24 cellular contexts compared by ENCODE assay signal in genomic region chr2:112664689-112665088, GRCh38. TPM values are rescaled to one million over a fixed set of nuclear protein-coding genes. Genes with fewer than 3 reads are reported as not detected.
DNase-seq lines count a peak whose midpoint lies in the region; TF ChIP-seq lines count a peak whose summit lies in the region.
"Had no signal": no experiment of that assay in that cellular context is flagged by ENCODE, and none has a peak within 500 bp of the region (broad histone marks: within the 10 kb centered on the region; RNA-seq: fewer than 3 reads in every experiment).

No MANE protein-coding gene starts in this region.

- H3K27ac Mint-ChIP-seq in activated naive CD4-positive, alpha-beta T cell treated with anti-CD3 and anti-CD28 coated beads, Interleukin-2, amount 50 U/mL, for 24 hours, result peak overlapping the region; percentile 53
- H3K27ac Mint-ChIP-seq in activated naive CD4-positive, alpha-beta T cell treated with anti-CD3 and anti-CD28 coated beads for 36 hours, result no peak overlapping the region
- H3K27ac Mint-ChIP-seq in dendritic cell treated with granulocyte-macrophage colony-stimulating factor and Interleukin-4, amounts not matched to agents 40 ng/mL and 50 ng/mL, for 4 days, result peak overlapping the region; percentile 78
- peak overlapping the region; percentile 86 for H3K27ac Mint-ChIP-seq in type B pancreatic cell
- peak overlapping the region in 2 of 7 donors; percentile 12 to 74 for H3K27ac Mint-ChIP-seq in CD14-positive monocyte
- H3K27ac Mint-ChIP-seq: activated CD8-positive, alpha-beta T cell treated with anti-CD3 and anti-CD28 coated beads for 36 hours had no signal

- H3K9me3 ChIP-seq in Loucy (ENCODE audit: insufficient read depth, low read depth, low read length), result no peaks in the 10 kb centered on the region
- H3K9me3 ChIP-seq: gastrocnemius medialis, psoas muscle, uterus had no signal

- peaks cover 55% of the 10 kb centered on the region for H3K4me1 ChIP-seq in Loucy (ENCODE audit: insufficient read depth, low read length, poor library complexity, severe bottlenecking)
- H3K4me1 ChIP-seq: gastrocnemius medialis, psoas muscle, uterus had no signal

- H3K27me3 Mint-ChIP-seq in activated naive CD4-positive, alpha-beta T cell treated with anti-CD3 and anti-CD28 coated beads, Interleukin-2, amount 50 U/mL, for 24 hours, result no peaks in the 10 kb centered on the region
- H3K27me3 Mint-ChIP-seq in activated naive CD4-positive, alpha-beta T cell treated with anti-CD3 and anti-CD28 coated beads for 36 hours (ENCODE audit: low read depth), result no peaks in the 10 kb centered on the region
- no peaks in the 10 kb centered on the region for H3K27me3 Mint-ChIP-seq in dendritic cell treated with granulocyte-macrophage colony-stimulating factor and Interleukin-4, amounts not matched to agents 40 ng/mL and 50 ng/mL, for 4 days
- H3K27me3 Mint-ChIP-seq in type B pancreatic cell (no peaks in the 10 kb centered on the region), CD14-positive monocyte (ENCODE audit: low read depth in 3 of 3) (no peaks in the 10 kb centered on the region)
- H3K27me3 Mint-ChIP-seq: activated CD8-positive, alpha-beta T cell treated with anti-CD3 and anti-CD28 coated beads for 36 hours had no signal

- H3K9me3 Mint-ChIP-seq in activated naive CD4-positive, alpha-beta T cell treated with anti-CD3 and anti-CD28 coated beads, Interleukin-2, amount 50 U/mL, for 24 hours, result no peaks in the 10 kb centered on the region
- H3K9me3 Mint-ChIP-seq in activated naive CD4-positive, alpha-beta T cell treated with anti-CD3 and anti-CD28 coated beads for 36 hours, result no peaks in the 10 kb centered on the region
- H3K9me3 Mint-ChIP-seq in dendritic cell treated with granulocyte-macrophage colony-stimulating factor and Interleukin-4, amounts not matched to agents 40 ng/mL and 50 ng/mL, for 4 days, result no peaks in the 10 kb centered on the region
- no peaks in the 10 kb centered on the region for H3K9me3 Mint-ChIP-seq in type B pancreatic cell
- H3K9me3 Mint-ChIP-seq in CD14-positive monocyte, result no peaks in the 10 kb centered on the region
- H3K9me3 Mint-ChIP-seq: activated CD8-positive, alpha-beta T cell treated with anti-CD3 and anti-CD28 coated beads for 36 hours; neural crest cell had no signal

- no peak for DNase-seq in activated naive CD4-positive, alpha-beta T cell treated with anti-CD3 and anti-CD28 coated beads for 36 hours
- DNase-seq in type B pancreatic cell (ENCODE audit: extremely low spot score, unreplicated experiment) (no peak), C1 segment of cervical spinal cord (lab: John Stamatoyannopoulos, UW) (no peak), CD14-positive monocyte (ENCODE audit: low spot score) (no peak), NCI-H82 treated with DMSO at 0.1 percent for 48 hours (lab: John Stamatoyannopoulos, UW; ENCODE audit: unreplicated experiment) (no peak)
- DNase-seq: activated CD8-positive, alpha-beta T cell treated with anti-CD3 and anti-CD28 coated beads for 36 hours; gastrocnemius medialis; NCI-H1092 treated with DMSO at 0.1 percent for 48 hours; NCI-H2107; NCI-H510A treated with DMSO at 0.1 percent for 48 hours; psoas muscle; small intestine; stimulated activated CD4-positive, alpha-beta T cell treated with anti-CD3 and anti-CD28 coated beads, Interleukin-4, amount 100 ng/mL, for 24 hours; substantia nigra; uterus had no signal

- H3K36me3 Mint-ChIP-seq in activated naive CD4-positive, alpha-beta T cell treated with anti-CD3 and anti-CD28 coated beads, Interleukin-2, amount 50 U/mL, for 24 hours, result peaks cover 21% of the 10 kb centered on the region
- peaks cover 39% of the 10 kb centered on the region for H3K36me3 Mint-ChIP-seq in activated naive CD4-positive, alpha-beta T cell treated with anti-CD3 and anti-CD28 coated beads for 36 hours (ENCODE audit: low read depth)
- H3K36me3 Mint-ChIP-seq in dendritic cell treated with granulocyte-macrophage colony-stimulating factor and Interleukin-4, amounts not matched to agents 40 ng/mL and 50 ng/mL, for 4 days (ENCODE audit: low read depth), result peaks cover 63% of the 10 kb centered on the region
- peaks cover 46% of the 10 kb centered on the region for H3K36me3 Mint-ChIP-seq in type B pancreatic cell
- H3K36me3 Mint-ChIP-seq in CD14-positive monocyte, result peaks cover 64 to 74% of the 10 kb centered on the region in 2 donors

- no peak overlapping the region for H2AFZ ChIP-seq in Loucy (ENCODE audit: low read length)

- peak overlapping the region; percentile 60 for H3K9ac ChIP-seq in Loucy (ENCODE audit: low read depth, low read length, poor library complexity, severe bottlenecking)

- no peaks in the 10 kb centered on the region for H3K27me3 ChIP-seq in Loucy (ENCODE audit: insufficient read depth, low read length, poor library complexity, severe bottlenecking)
- H3K27me3 ChIP-seq: gastrocnemius medialis, uterus had no signal

- no peaks in the 10 kb centered on the region for H3K9me2 ChIP-seq in Loucy (replicated peaks; ENCODE audit: low read depth, low read length)

- peaks cover 20% of the 10 kb centered on the region; the same call in 1 of the 2 replicates for H3K79me2 ChIP-seq in Loucy (ENCODE audit: insufficient read depth, low read length)

- peaks cover 15% of the 10 kb centered on the region for H4K20me1 ChIP-seq in Loucy (ENCODE audit: insufficient read depth, low read length, poor library complexity, severe bottlenecking)

- peaks cover 22% of the 10 kb centered on the region for H3K4me1 Mint-ChIP-seq in activated naive CD4-positive, alpha-beta T cell treated with anti-CD3 and anti-CD28 coated beads, Interleukin-2, amount 50 U/mL, for 24 hours
- H3K4me1 Mint-ChIP-seq in activated naive CD4-positive, alpha-beta T cell treated with anti-CD3 and anti-CD28 coated beads for 36 hours (ENCODE audit: low read depth), result peaks cover 12% of the 10 kb centered on the region
- peaks cover 36% of the 10 kb centered on the region for H3K4me1 Mint-ChIP-seq in dendritic cell treated with granulocyte-macrophage colony-stimulating factor and Interleukin-4, amounts not matched to agents 40 ng/mL and 50 ng/mL, for 4 days (ENCODE audit: low read depth)
- H3K4me1 Mint-ChIP-seq in type B pancreatic cell (ENCODE audit: unreplicated experiment), result peaks cover 3% of the 10 kb centered on the region
- H3K4me1 Mint-ChIP-seq in CD14-positive monocyte, result peaks cover 28% of the 10 kb centered on the region

- H3K36me3 ChIP-seq in Loucy (ENCODE audit: insufficient read depth, low read length), result peaks cover 38% of the 10 kb centered on the region
- H3K36me3 ChIP-seq: uterus had no signal

- H3K4me3 ChIP-seq in Loucy (ENCODE audit: low read length, poor library complexity, severe bottlenecking), result no peak overlapping the region
- H3K4me3 ChIP-seq: gastrocnemius medialis, psoas muscle, uterus had no signal

- intact Hi-C loops in activated naive CD4-positive, alpha-beta T cell treated with anti-CD3 and anti-CD28 coated beads for 36 hours (cut with micrococcal nuclease), result no loop called here
- intact Hi-C loops in dendritic cell treated with granulocyte-macrophage colony-stimulating factor and Interleukin-4, amounts not matched to agents 40 ng/mL and 50 ng/mL, for 4 days (cut with micrococcal nuclease), result no loop called here
- intact Hi-C loops in CD14-positive monocyte (cut with micrococcal nuclease), result no loop called here

- TF ChIP-seq CTCF in Loucy (conservative IDR thresholded peaks at IDR 0.05; ENCODE audit: low read length) (no peak), type B pancreatic cell (conservative IDR thresholded peaks at IDR 0.05) (no peak), CD14-positive monocyte (IDR thresholded peaks at IDR 0.05) (no peak)

- CTCF ChIA-PET in activated naive CD4-positive, alpha-beta T cell treated with anti-CD3 and anti-CD28 coated beads for 36 hours (lab: Charles Lee), result interaction anchor here (0.8 to 3.7 kb wide), 5 partner anchors 10 to 61 kb away, joined by 3 to 13 read pairs (median 3); no protein-coding TSS in a partner anchor

- H3K4me2 ChIP-seq in Loucy (ENCODE audit: low read depth, low read length, poor library complexity, severe bottlenecking), result peak overlapping the region; percentile 50

- no peak overlapping the region for H3K4me3 Mint-ChIP-seq in activated naive CD4-positive, alpha-beta T cell treated with anti-CD3 and anti-CD28 coated beads, Interleukin-2, amount 50 U/mL, for 24 hours
- no peak overlapping the region for H3K4me3 Mint-ChIP-seq in activated naive CD4-positive, alpha-beta T cell treated with anti-CD3 and anti-CD28 coated beads for 36 hours
- H3K4me3 Mint-ChIP-seq in dendritic cell treated with granulocyte-macrophage colony-stimulating factor and Interleukin-4, amounts not matched to agents 40 ng/mL and 50 ng/mL, for 4 days, result no peak overlapping the region
- H3K4me3 Mint-ChIP-seq in type B pancreatic cell, result no peak overlapping the region
- H3K4me3 Mint-ChIP-seq in CD14-positive monocyte, result no peak overlapping the region
- H3K4me3 Mint-ChIP-seq: activated CD8-positive, alpha-beta T cell treated with anti-CD3 and anti-CD28 coated beads for 36 hours; neural crest cell had no signal

- H3F3A ChIP-seq in Loucy (ENCODE audit: low read depth), result peaks cover 7% of the 10 kb centered on the region; the same call in 1 of the 2 replicates

RNA-seq across cellular contexts. Expression of gene SLC20A1, which starts 18.9 kb away (rescaled TPM):
- total RNA-seq in activated naive CD4-positive, alpha-beta T cell treated with anti-CD3 and anti-CD28 coated beads for 36 hours, result 10 to 100 TPM; 73.1 to 73.5 TPM
- total RNA-seq in type B pancreatic cell (ENCODE audit: low replicate concordance), result 50.3 and 63.9 TPM in 2 replicates
- polyA plus RNA-seq in CD14-positive monocyte, result 10 to 100 TPM; 16.1 to 36.3 TPM

RNA-seq across cellular contexts. Expression of gene NT5DC4, which starts 56.1 kb away (rescaled TPM):
- total RNA-seq in activated naive CD4-positive, alpha-beta T cell treated with anti-CD3 and anti-CD28 coated beads for 36 hours, result not detected
- not detected in 2 replicates for total RNA-seq in type B pancreatic cell (ENCODE audit: low replicate concordance)
- polyA plus RNA-seq in CD14-positive monocyte, result not detected
- total RNA-seq: activated CD8-positive, alpha-beta T cell treated with anti-CD3 and anti-CD28 coated beads for 36 hours; Daoy; dermis microvascular lymphatic vessel endothelial cell; epithelial cell of proximal tubule; gastrocnemius medialis; HT1080; neural crest cell; psoas muscle; uterus had no signal
- polyA plus RNA-seq: AG04450, psoas muscle had no signal
